In genomic region chr15:28096411-28096719, GRCh38 we compare ENCODE assay signal across 8 cellular contexts. TPM values are rescaled to one million over a fixed set of nuclear protein-coding genes. Genes with fewer than 3 reads are reported as not detected.
DNase-seq lines count a peak whose midpoint lies in the region; ATAC-seq and TF ChIP-seq lines count a peak whose summit lies in the region.

No MANE protein-coding gene starts in this region.

- 0% methylated on average over 9 to 15 of the region's 15 CpGs for WGBS in testis, 2 donors

- H3K27me3 Mint-ChIP-seq in activated CD4-positive, alpha-beta T cell treated with anti-CD3 and anti-CD28 coated beads, Interleukin-2, amount 10 ng/mL, durations not matched to agents 7 days and 5 days = peaks cover 70% of the 10 kb centered on the region
- H3K27me3 Mint-ChIP-seq in T-cell = peaks cover 47 to 78% of the 10 kb centered on the region in 2 donors

- no peaks in the 10 kb centered on the region for H4K20me1 ChIP-seq in PC-9 (ENCODE audit: insufficient read depth)

- H3K9me3 ChIP-seq in iPS-18c (ENCODE audit: control insufficient read depth, insufficient read depth, low read length) (no peaks in the 10 kb centered on the region), testis (no peaks in the 10 kb centered on the region), PC-9 (ENCODE audit: insufficient read depth, low read depth) (no peaks in the 10 kb centered on the region)

- H3K79me2 ChIP-seq in PC-9 (ENCODE audit: low read depth) = no peaks in the 10 kb centered on the region

- peak overlapping the region; percentile 77 for H3K4me3 Mint-ChIP-seq in activated CD4-positive, alpha-beta T cell treated with anti-CD3 and anti-CD28 coated beads, Interleukin-2, amount 10 ng/mL, durations not matched to agents 7 days and 5 days
- peak overlapping the region; percentile 79 to 84 (median 82) for H3K4me3 Mint-ChIP-seq in T-cell

- H3K27ac Mint-ChIP-seq in activated CD4-positive, alpha-beta T cell treated with anti-CD3 and anti-CD28 coated beads, Interleukin-2, amount 10 ng/mL, durations not matched to agents 7 days and 5 days = no peak overlapping the region
- H3K27ac Mint-ChIP-seq in T-cell = no peak overlapping the region

- TF ChIP-seq CTCF in testis (IDR thresholded peaks at IDR 0.05) = no peak
- TF ChIP-seq CTCF in PC-9 (conservative IDR thresholded peaks at IDR 0.05) = no peak

- H3K27me3 ChIP-seq in testis (no peaks in the 10 kb centered on the region), PC-9 (ENCODE audit: insufficient read depth, low read depth) (peaks cover 6% of the 10 kb centered on the region; the same call in 1 of the 2 replicates)

- H3K9me3 Mint-ChIP-seq in activated CD4-positive, alpha-beta T cell treated with anti-CD3 and anti-CD28 coated beads, Interleukin-2, amount 10 ng/mL, durations not matched to agents 7 days and 5 days = peaks cover 1% of the 10 kb centered on the region
- no peaks in the 10 kb centered on the region for H3K9me3 Mint-ChIP-seq in T-cell

- H3K36me3 ChIP-seq in testis (ENCODE audit: low read depth, missing control alignments) = no peaks in the 10 kb centered on the region
- H3K36me3 ChIP-seq in PC-9 (ENCODE audit: low read depth) = no peaks in the 10 kb centered on the region

- peaks cover 21% of the 10 kb centered on the region for H3K4me1 ChIP-seq in testis
- no peaks in the 10 kb centered on the region for H3K4me1 ChIP-seq in PC-9 (replicated peaks; ENCODE audit: insufficient read depth)

- TF ChIP-seq POLR2A in testis (IDR thresholded peaks at IDR 0.05) = no peak

- no TSS peak for BruUV-seq in PC-9 (replicated peaks; lab: Mats Ljungman, UMichigan)

- DNase-seq in activated CD4-positive, alpha-beta T cell treated with anti-CD3 and anti-CD28 coated beads, Interleukin-2, amount 10 ng/mL, durations not matched to agents 7 days and 5 days = no peak
- no peak for DNase-seq in activated CD4-positive, alpha-beta T cell treated with anti-CD3 and anti-CD28 coated beads for 1 hour
- DNase-seq in T-cell (no peak), testis (no peak), PC-9 (no peak), islet precursor cell (no peak), RPMI8226 (no peak)

- H3K4me2 ChIP-seq in PC-9 = no peak overlapping the region

- POLR2A ChIA-PET in activated CD4-positive, alpha-beta T cell treated with anti-CD3 and anti-CD28 coated beads, Interleukin-2, amount 10 ng/mL, durations not matched to agents 7 days and 5 days (lab: Charles Lee) = no interaction called here
- POLR2A ChIA-PET in T-cell (lab: Charles Lee) (no interaction called here), PC-9 (lab: Charles Lee; ENCODE audit: unreplicated experiment) (no interaction called here)

- H3K4me3 ChIP-seq in iPS-18c (ENCODE audit: insufficient read depth, low read depth, low read length) = peak overlapping the region; percentile 55
- H3K4me3 ChIP-seq in testis = peak overlapping the region; percentile 49 to 55
- no peak overlapping the region for H3K4me3 ChIP-seq in PC-9

- H3K4me1 Mint-ChIP-seq in activated CD4-positive, alpha-beta T cell treated with anti-CD3 and anti-CD28 coated beads, Interleukin-2, amount 10 ng/mL, durations not matched to agents 7 days and 5 days = peaks cover 26% of the 10 kb centered on the region
- peaks cover 27 to 50% (median 41%) of the 10 kb centered on the region in 3 donors for H3K4me1 Mint-ChIP-seq in T-cell

- no peaks in the 10 kb centered on the region for H3K9me2 ChIP-seq in PC-9 (ENCODE audit: insufficient read depth)

- H3F3A ChIP-seq in PC-9 (ENCODE audit: insufficient read depth, low read depth) = no peaks in the 10 kb centered on the region

- ATAC-seq in T-cell (replicated peaks in 1 of 4) = peak in 1 of 4 experiments; percentile 3

- peaks cover 2% of the 10 kb centered on the region for H3K36me3 Mint-ChIP-seq in activated CD4-positive, alpha-beta T cell treated with anti-CD3 and anti-CD28 coated beads, Interleukin-2, amount 10 ng/mL, durations not matched to agents 7 days and 5 days (ENCODE audit: low read depth)
- peaks cover 3% of the 10 kb centered on the region for H3K36me3 Mint-ChIP-seq in T-cell

- CTCF ChIA-PET in activated CD4-positive, alpha-beta T cell treated with anti-CD3 and anti-CD28 coated beads, Interleukin-2, amount 10 ng/mL, durations not matched to agents 7 days and 5 days (lab: Charles Lee) = interaction anchor here (1.7 kb wide), 1 partner anchor 14 kb away, joined by 5 read pairs; no protein-coding TSS in a partner anchor
- CTCF ChIA-PET in T-cell (lab: Charles Lee) = no interaction called here
- CTCF ChIA-PET in PC-9 (lab: Charles Lee) = no interaction called here

- H3K27ac ChIP-seq in testis (peak overlapping the region; percentile 28 to 70), PC-9 (no peak overlapping the region)

- H2AFZ ChIP-seq in PC-9 = no peak overlapping the region

- intact Hi-C loops in testis (cut with DNase I; ENCODE audit: low total_unique reads) = no loop called here
- intact Hi-C loops in PC-9 (cut with micrococcal nuclease; ENCODE audit: unreplicated experiment) = no loop called here

RNA-seq across cellular contexts. Expression of gene OCA2, which starts 2.8 kb away (rescaled TPM):
- total RNA-seq in activated CD4-positive, alpha-beta T cell treated with anti-CD3 and anti-CD28 coated beads, Interleukin-2, amount 10 ng/mL, durations not matched to agents 7 days and 5 days = not detected
- total RNA-seq in T-cell (under 1 TPM in 2 of 5 donors, not detected in 3; 0.19 to 0.67 TPM), testis (1 to 10 TPM; 4.5 to 7.2 TPM), PC-9 (2021) (not detected in 2 replicates)
- polyA plus RNA-seq in testis (ENCODE audit: insufficient read depth, low read depth, low replicate concordance) = 2.6 TPM
